In the genomic region with DNA sequence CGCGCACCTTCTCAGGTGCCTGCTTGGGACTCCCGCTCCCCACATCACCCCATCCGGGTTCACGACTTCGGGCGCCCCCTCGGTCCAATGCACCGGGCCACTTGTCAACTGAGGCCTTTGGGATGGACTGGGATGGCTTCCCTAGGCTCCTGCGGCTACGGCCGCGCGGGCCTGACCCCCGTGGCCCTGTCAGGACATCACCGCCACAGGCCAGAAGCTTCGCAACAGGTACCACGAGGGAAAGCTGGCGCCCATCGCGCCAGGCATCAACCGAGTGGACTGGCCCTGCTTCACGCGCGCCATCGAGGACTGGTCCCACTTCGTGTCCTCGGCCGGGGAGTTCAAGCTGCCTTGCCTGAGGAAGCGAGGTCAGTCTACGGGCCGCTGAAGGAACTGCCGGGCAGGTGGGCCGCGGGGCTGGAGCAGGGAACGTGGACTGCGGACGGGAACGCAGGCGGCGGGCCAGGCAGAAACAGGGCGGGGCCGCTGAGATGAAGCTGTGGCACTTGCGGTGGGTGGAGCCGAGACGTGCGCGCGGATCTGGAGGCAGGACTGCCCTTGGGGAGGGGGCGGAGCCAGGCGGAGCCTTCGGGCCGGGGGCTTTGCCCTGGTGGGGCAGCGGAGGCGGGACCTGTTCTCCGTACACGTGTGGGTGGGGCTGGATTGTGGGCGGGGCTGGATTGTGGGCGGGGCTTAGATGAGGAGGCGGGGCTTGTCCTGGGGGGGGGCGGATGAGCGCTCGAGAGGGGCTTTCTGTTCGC, we compare ENCODE assay signal across 8 cellular contexts. TPM values are rescaled to one million over a fixed set of nuclear protein-coding genes. Genes with fewer than 3 reads are reported as not detected.
A peak's percentile ranks its signal among the peaks of the same experiment; 100 is the strongest.
DNase-seq lines count a peak whose midpoint lies in the region; ATAC-seq, FAIRE-seq and TF ChIP-seq lines count a peak whose summit lies in the region.

No MANE protein-coding gene starts in this region.

- no TSS peak for BruUV-seq in HepG2 (replicated peaks; lab: Mats Ljungman, UMichigan)

- peaks cover 25% of the 10 kb centered on the region for H3K4me1 ChIP-seq in HepG2 (ENCODE audit: insufficient read depth, low read length)

- H3K4me3 Mint-ChIP-seq in activated CD4-positive, alpha-beta T cell treated with anti-CD3 and anti-CD28 coated beads, Interleukin-2, amount 10 ng/mL, durations not matched to agents 24 days and 14 days: peak overlapping the region; percentile 91

- intact Hi-C loops in activated CD4-positive, alpha-beta T cell treated with anti-CD3 and anti-CD28 coated beads, Interleukin-2, amount 10 ng/mL, durations not matched to agents 24 days and 14 days (cut with micrococcal nuclease): loop anchor here (1.0 to 5.0 kb wide), 2 partner anchors 17 to 442 kb away; a partner anchor contains a TSS
- intact Hi-C loops in HepG2 (cut with micrococcal nuclease; ENCODE audit: unreplicated experiment): no loop called here

- H3K4me1 Mint-ChIP-seq in activated CD4-positive, alpha-beta T cell treated with anti-CD3 and anti-CD28 coated beads, Interleukin-2, amount 10 ng/mL, durations not matched to agents 24 days and 14 days: peaks cover 8% of the 10 kb centered on the region

- H3K4me3 ChIP-seq in HepG2 (replicated peaks in 1 of 3; ENCODE audit: insufficient read depth in 1 of 3, low read depth in 2 of 3, low read length in 3 of 3): peak overlapping the region; percentile 33 to 51 (median 34); a peak in 4 of 6 replicates

- no peak for TF ChIP-seq POLR2A in HepG2 (IDR thresholded peaks at IDR 0.05; ENCODE audit: insufficient read depth in 1 of 2, low read depth in 2 of 2, low read length in 2 of 2)

- ATAC-seq in HG03565 (IDR thresholded peaks at IDR 0.05; ENCODE audit: unreplicated experiment) (peak; percentile 60), HepG2 (peak; percentile 77), GM21717 (IDR thresholded peaks at IDR 0.05; ENCODE audit: unreplicated experiment) (no peak)

- 38% methylated on average over 52 of the region's 64 CpGs for WGBS in HepG2 (ENCODE audit: low lambda C conversion rate)

- in situ Hi-C loops in HepG2 (cut with HindIII; ENCODE audit: extremely low pct_ligation_motif_present, low pct_unique_long_range_greater_than_20kb): no loop called here

- FAIRE-seq in GM19239 (lab: Jason Lieb, UNC) (no peak), HepG2 (lab: Jason Lieb, UNC) (no peak)

- H2AFZ ChIP-seq in HepG2 (ENCODE audit: low read length): no peak overlapping the region

- POLR2A ChIA-PET in HepG2 (lab: Yijun Ruan, JAX): no interaction called here

- peak overlapping the region; percentile 58 for H3K4me2 ChIP-seq in HepG2 (ENCODE audit: low read depth, low read length)

- peaks cover 3 to 37% of the 10 kb centered on the region in 2 experiments; a peak in 3 of 5 replicates for H3K27me3 ChIP-seq in HepG2 (ENCODE audit: control insufficient read depth in 1 of 2, insufficient read depth in 2 of 2, low read length in 2 of 2)

- H3K36me3 ChIP-seq in HepG2 (replicated peaks in 1 of 2; ENCODE audit: control insufficient read depth in 1 of 2, insufficient read depth in 2 of 2, low read length in 2 of 2): no peaks in the 10 kb centered on the region

- no peaks in the 10 kb centered on the region for H4K20me1 ChIP-seq in HepG2 (ENCODE audit: insufficient read depth, low read length)

- no peak for TF ChIP-seq CTCF in HepG2 (CRISPR knock-in tag; IDR thresholded peaks at IDR 0.05)

- peak overlapping the region; percentile 65 for H3K27ac Mint-ChIP-seq in activated CD4-positive, alpha-beta T cell treated with anti-CD3 and anti-CD28 coated beads, Interleukin-2, amount 10 ng/mL, durations not matched to agents 24 days and 14 days

- CTCF ChIA-PET in HepG2 (lab: Yijun Ruan, JAX; ENCODE audit: low intra/inter-chr PET ratio, low total read pairs): no interaction called here

- H3K27me3 Mint-ChIP-seq in activated CD4-positive, alpha-beta T cell treated with anti-CD3 and anti-CD28 coated beads, Interleukin-2, amount 10 ng/mL, durations not matched to agents 24 days and 14 days: peaks cover 13% of the 10 kb centered on the region

- DNase-seq in GM19239 (ENCODE audit: insufficient read length, low spot score) (peak; percentile 81), dermis blood vessel endothelial cell (peak; percentile 75), HepG2 (ENCODE audit: low spot score) (peak; percentile 57), NCI-H1092 (lab: John Stamatoyannopoulos, UW) (no peak)
- peak; percentile 97 for DNase-seq in activated CD4-positive, alpha-beta T cell treated with anti-CD3 and anti-CD28 coated beads, Interleukin-2, amount 10 ng/mL, durations not matched to agents 24 days and 14 days
- peak; percentile 90 for DNase-seq in stimulated activated CD4-positive, alpha-beta T cell treated with anti-CD3 and anti-CD28 coated beads, Interleukin-4, amount 100 ng/mL, for 1 hour

- TF ChIP-seq EP300 in HepG2 (IDR thresholded peaks at IDR 0.05; ENCODE audit: low read depth in 2 of 2, low read length in 2 of 2) (no peak), HepG2 (CRISPR knock-in tag; IDR thresholded peaks at IDR 0.05; ENCODE audit: borderline replicate concordance) (no peak)

- H3K79me2 ChIP-seq in HepG2 (ENCODE audit: insufficient read depth, low read length): no peaks in the 10 kb centered on the region

- no peaks in the 10 kb centered on the region for H3K9me3 Mint-ChIP-seq in activated CD4-positive, alpha-beta T cell treated with anti-CD3 and anti-CD28 coated beads, Interleukin-2, amount 10 ng/mL, durations not matched to agents 24 days and 14 days

- no peak overlapping the region for H3K9ac ChIP-seq in HepG2 (ENCODE audit: insufficient read depth, low read depth, low read length)

- TF ChIP-seq RAD21 in HepG2 (CRISPR knock-in tag; IDR thresholded peaks at IDR 0.05): no peak

- no peak overlapping the region for H3K27ac ChIP-seq in HepG2 (ENCODE audit: extremely low read length, insufficient read depth, low read length)

- no peaks in the 10 kb centered on the region for H3K9me3 ChIP-seq in HepG2 (ENCODE audit: low read length)

- H3K36me3 Mint-ChIP-seq in activated CD4-positive, alpha-beta T cell treated with anti-CD3 and anti-CD28 coated beads, Interleukin-2, amount 10 ng/mL, durations not matched to agents 24 days and 14 days (ENCODE audit: low read depth): no peaks in the 10 kb centered on the region

RNA-seq across cellular contexts. Expression of a gene that starts 13.7 kb away (rescaled TPM):
- total RNA-seq in activated CD4-positive, alpha-beta T cell treated with anti-CD3 and anti-CD28 coated beads, Interleukin-2, amount 10 ng/mL, durations not matched to agents 24 days and 14 days: not detected in 2 replicates
- not detected in 2 replicates for total RNA-seq in dermis blood vessel endothelial cell
- total RNA-seq in HepG2 (2016; rRNA removed; fragmentation: Illumina TruSeq; extraction: Trizol): 0.02 and 0.03 TPM in 2 replicates
- total RNA-seq in HepG2 (2016; cell fraction: cytosol; rRNA removed; fragmentation: Illumina TruSeq; extraction: Trizol; ENCODE audit: low read depth): not detected in 2 replicates
- total RNA-seq in HepG2 (2016; cell fraction: insoluble cytoplasmic fraction; rRNA removed; fragmentation: Illumina TruSeq; extraction: Trizol): 0.03 and 0.09 TPM in 2 replicates
- 0.53 TPM in 1 of 2 replicates, not detected in the other for total RNA-seq in HepG2 (2016; cell fraction: membrane; rRNA removed; fragmentation: Illumina TruSeq; extraction: Trizol)
- total RNA-seq in HepG2 (2016; cell fraction: nucleus; rRNA removed; fragmentation: Illumina TruSeq; extraction: Trizol): not detected in 2 replicates
- polyA plus RNA-seq in HepG2 (2011; rRNA removed): 0.15 and 0.29 TPM in 2 replicates
- polyA plus RNA-seq in HepG2 (2011; cell fraction: cytosol; rRNA removed): 0.15 and 0.33 TPM in 2 replicates
- polyA plus RNA-seq in HepG2 (2011; cell fraction: nucleus; rRNA removed): 0.08 and 0.38 TPM in 2 replicates
- 0.08 and 0.84 TPM in 2 replicates for polyA plus RNA-seq in HepG2 (2012)
- 0.09 and 0.19 TPM in 2 replicates for polyA plus RNA-seq in HepG2 (2016; cell fraction: cytosol; fragmentation: Illumina TruSeq; extraction: Trizol; ENCODE audit: low read depth)
- polyA plus RNA-seq in HepG2 (2016; cell fraction: insoluble cytoplasmic fraction; fragmentation: Illumina TruSeq; extraction: Trizol; ENCODE audit: low read depth): 0.05 TPM in 1 of 2 replicates, not detected in the other
- not detected in 2 replicates for polyA plus RNA-seq in HepG2 (2016; cell fraction: membrane; fragmentation: Illumina TruSeq; extraction: Trizol; ENCODE audit: low read depth)
- polyA plus RNA-seq in HepG2 (2016; cell fraction: nucleus; fragmentation: Illumina TruSeq; extraction: Trizol; ENCODE audit: insufficient read depth, low read depth): not detected in 2 replicates
- polyA minus RNA-seq in HepG2 (2011; rRNA and poly(A)+ RNA removed; ENCODE audit: low replicate concordance): 4.0 and 16.2 TPM in 2 replicates
- 0.10 TPM in 1 of 2 replicates, not detected in the other for polyA minus RNA-seq in HepG2 (2011; cell fraction: cytosol; rRNA and poly(A)+ RNA removed)
- polyA minus RNA-seq in HepG2 (2011; cell fraction: nucleus; rRNA and poly(A)+ RNA removed): 0.64 and 1.5 TPM in 2 replicates

RNA-seq across cellular contexts. Expression of a gene that starts 15.8 kb away (rescaled TPM):
- 8.0 and 8.3 TPM in 2 replicates for total RNA-seq in activated CD4-positive, alpha-beta T cell treated with anti-CD3 and anti-CD28 coated beads, Interleukin-2, amount 10 ng/mL, durations not matched to agents 24 days and 14 days
- total RNA-seq in dermis blood vessel endothelial cell: 3.4 and 6.0 TPM in 2 replicates
- total RNA-seq in HepG2 (2016; rRNA removed; fragmentation: Illumina TruSeq; extraction: Trizol): 3.5 and 3.6 TPM in 2 replicates
- 0.51 and 0.88 TPM in 2 replicates for total RNA-seq in HepG2 (2016; cell fraction: cytosol; rRNA removed; fragmentation: Illumina TruSeq; extraction: Trizol; ENCODE audit: low read depth)
- total RNA-seq in HepG2 (2016; cell fraction: insoluble cytoplasmic fraction; rRNA removed; fragmentation: Illumina TruSeq; extraction: Trizol): 3.1 and 3.2 TPM in 2 replicates
- total RNA-seq in HepG2 (2016; cell fraction: membrane; rRNA removed; fragmentation: Illumina TruSeq; extraction: Trizol): 2.3 and 2.7 TPM in 2 replicates
- 3.0 and 3.7 TPM in 2 replicates for total RNA-seq in HepG2 (2016; cell fraction: nucleus; rRNA removed; fragmentation: Illumina TruSeq; extraction: Trizol)
- 2.4 and 5.2 TPM in 2 replicates for polyA plus RNA-seq in HepG2 (2011; rRNA removed)
- 2.9 and 3.1 TPM in 2 replicates for polyA plus RNA-seq in HepG2 (2011; cell fraction: cytosol; rRNA removed)
- polyA plus RNA-seq in HepG2 (2011; cell fraction: nucleus; rRNA removed): 7.2 and 8.1 TPM in 2 replicates
- polyA plus RNA-seq in HepG2 (2012): 2.2 and 4.4 TPM in 2 replicates
- 0.15 and 0.25 TPM in 2 replicates for polyA plus RNA-seq in HepG2 (2016; cell fraction: cytosol; fragmentation: Illumina TruSeq; extraction: Trizol; ENCODE audit: low read depth)
- polyA plus RNA-seq in HepG2 (2016; cell fraction: insoluble cytoplasmic fraction; fragmentation: Illumina TruSeq; extraction: Trizol; ENCODE audit: low read depth): 4.6 TPM in 2 replicates
- 1.0 and 1.3 TPM in 2 replicates for polyA plus RNA-seq in HepG2 (2016; cell fraction: membrane; fragmentation: Illumina TruSeq; extraction: Trizol; ENCODE audit: low read depth)
- polyA plus RNA-seq in HepG2 (2016; cell fraction: nucleus; fragmentation: Illumina TruSeq; extraction: Trizol; ENCODE audit: insufficient read depth, low read depth): 5.6 TPM in 2 replicates
- 8.6 and 11.6 TPM in 2 replicates for polyA minus RNA-seq in HepG2 (2011; rRNA and poly(A)+ RNA removed; ENCODE audit: low replicate concordance)
- 4.9 and 6.1 TPM in 2 replicates for polyA minus RNA-seq in HepG2 (2011; cell fraction: cytosol; rRNA and poly(A)+ RNA removed)
- polyA minus RNA-seq in HepG2 (2011; cell fraction: nucleus; rRNA and poly(A)+ RNA removed): 4.6 and 5.0 TPM in 2 replicates

RNA-seq across cellular contexts. Expression of a gene that starts 16.6 kb away (rescaled TPM):
- total RNA-seq in activated CD4-positive, alpha-beta T cell treated with anti-CD3 and anti-CD28 coated beads, Interleukin-2, amount 10 ng/mL, durations not matched to agents 24 days and 14 days: 50.9 and 54.4 TPM in 2 replicates
- 57.3 and 128 TPM in 2 replicates for total RNA-seq in dermis blood vessel endothelial cell
- 16.7 and 33.5 TPM in 2 replicates for total RNA-seq in HepG2 (2016; rRNA removed; fragmentation: Illumina TruSeq; extraction: Trizol)
- total RNA-seq in HepG2 (2016; cell fraction: cytosol; rRNA removed; fragmentation: Illumina TruSeq; extraction: Trizol; ENCODE audit: low read depth): 11.1 and 11.2 TPM in 2 replicates
- 17.4 and 32.4 TPM in 2 replicates for total RNA-seq in HepG2 (2016; cell fraction: insoluble cytoplasmic fraction; rRNA removed; fragmentation: Illumina TruSeq; extraction: Trizol)
- 47.5 and 49.4 TPM in 2 replicates for total RNA-seq in HepG2 (2016; cell fraction: membrane; rRNA removed; fragmentation: Illumina TruSeq; extraction: Trizol)
- 17.8 and 27.0 TPM in 2 replicates for total RNA-seq in HepG2 (2016; cell fraction: nucleus; rRNA removed; fragmentation: Illumina TruSeq; extraction: Trizol)
- 65.4 and 75.9 TPM in 2 replicates for polyA plus RNA-seq in HepG2 (2011; rRNA removed)
- polyA plus RNA-seq in HepG2 (2011; cell fraction: cytosol; rRNA removed): 60.7 and 64.8 TPM in 2 replicates
- polyA plus RNA-seq in HepG2 (2011; cell fraction: nucleus; rRNA removed): 51.6 and 63.8 TPM in 2 replicates
- polyA plus RNA-seq in HepG2 (2012): 24.1 and 47.2 TPM in 2 replicates
- polyA plus RNA-seq in HepG2 (2016; cell fraction: cytosol; fragmentation: Illumina TruSeq; extraction: Trizol; ENCODE audit: low read depth): 54.6 and 63.3 TPM in 2 replicates
- polyA plus RNA-seq in HepG2 (2016; cell fraction: insoluble cytoplasmic fraction; fragmentation: Illumina TruSeq; extraction: Trizol; ENCODE audit: low read depth): 76.8 and 103 TPM in 2 replicates
- polyA plus RNA-seq in HepG2 (2016; cell fraction: membrane; fragmentation: Illumina TruSeq; extraction: Trizol; ENCODE audit: low read depth): 136 and 142 TPM in 2 replicates
- 62.4 and 62.9 TPM in 2 replicates for polyA plus RNA-seq in HepG2 (2016; cell fraction: nucleus; fragmentation: Illumina TruSeq; extraction: Trizol; ENCODE audit: insufficient read depth, low read depth)
- polyA minus RNA-seq in HepG2 (2011; rRNA and poly(A)+ RNA removed; ENCODE audit: low replicate concordance): 97.4 and 101 TPM in 2 replicates
- polyA minus RNA-seq in HepG2 (2011; cell fraction: cytosol; rRNA and poly(A)+ RNA removed): 44.2 and 48.1 TPM in 2 replicates
- polyA minus RNA-seq in HepG2 (2011; cell fraction: nucleus; rRNA and poly(A)+ RNA removed): 30.8 and 37.7 TPM in 2 replicates

RNA-seq across cellular contexts. Expression of a gene that starts 40.9 kb away (rescaled TPM):
- 0.89 and 1.1 TPM in 2 replicates for total RNA-seq in activated CD4-positive, alpha-beta T cell treated with anti-CD3 and anti-CD28 coated beads, Interleukin-2, amount 10 ng/mL, durations not matched to agents 24 days and 14 days
- 24.2 and 32.3 TPM in 2 replicates for total RNA-seq in dermis blood vessel endothelial cell
- 17.2 and 35.2 TPM in 2 replicates for total RNA-seq in HepG2 (2016; rRNA removed; fragmentation: Illumina TruSeq; extraction: Trizol)
- total RNA-seq in HepG2 (2016; cell fraction: cytosol; rRNA removed; fragmentation: Illumina TruSeq; extraction: Trizol; ENCODE audit: low read depth): 3.1 and 4.0 TPM in 2 replicates
- 15.2 and 35.5 TPM in 2 replicates for total RNA-seq in HepG2 (2016; cell fraction: insoluble cytoplasmic fraction; rRNA removed; fragmentation: Illumina TruSeq; extraction: Trizol)
- total RNA-seq in HepG2 (2016; cell fraction: membrane; rRNA removed; fragmentation: Illumina TruSeq; extraction: Trizol): 11.7 and 12.8 TPM in 2 replicates
- 29.8 and 35.0 TPM in 2 replicates for total RNA-seq in HepG2 (2016; cell fraction: nucleus; rRNA removed; fragmentation: Illumina TruSeq; extraction: Trizol)
- polyA plus RNA-seq in HepG2 (2011; rRNA removed): 44.9 and 65.2 TPM in 2 replicates
- 48.2 and 63.4 TPM in 2 replicates for polyA plus RNA-seq in HepG2 (2011; cell fraction: cytosol; rRNA removed)
- 48.7 and 49.3 TPM in 2 replicates for polyA plus RNA-seq in HepG2 (2011; cell fraction: nucleus; rRNA removed)
- 31.4 and 52.1 TPM in 2 replicates for polyA plus RNA-seq in HepG2 (2012)
- polyA plus RNA-seq in HepG2 (2016; cell fraction: cytosol; fragmentation: Illumina TruSeq; extraction: Trizol; ENCODE audit: low read depth): 3.1 and 3.6 TPM in 2 replicates
- polyA plus RNA-seq in HepG2 (2016; cell fraction: insoluble cytoplasmic fraction; fragmentation: Illumina TruSeq; extraction: Trizol; ENCODE audit: low read depth): 20.6 and 24.8 TPM in 2 replicates
- polyA plus RNA-seq in HepG2 (2016; cell fraction: membrane; fragmentation: Illumina TruSeq; extraction: Trizol; ENCODE audit: low read depth): 9.3 and 9.6 TPM in 2 replicates
- 59.2 and 61.3 TPM in 2 replicates for polyA plus RNA-seq in HepG2 (2016; cell fraction: nucleus; fragmentation: Illumina TruSeq; extraction: Trizol; ENCODE audit: insufficient read depth, low read depth)
- polyA minus RNA-seq in HepG2 (2011; rRNA and poly(A)+ RNA removed; ENCODE audit: low replicate concordance): 32.1 and 99.8 TPM in 2 replicates
- 50.9 and 56.7 TPM in 2 replicates for polyA minus RNA-seq in HepG2 (2011; cell fraction: cytosol; rRNA and poly(A)+ RNA removed)
- 14.2 and 19.3 TPM in 2 replicates for polyA minus RNA-seq in HepG2 (2011; cell fraction: nucleus; rRNA and poly(A)+ RNA removed)
